8 cellular contexts compared by ENCODE assay signal in the genomic region with DNA sequence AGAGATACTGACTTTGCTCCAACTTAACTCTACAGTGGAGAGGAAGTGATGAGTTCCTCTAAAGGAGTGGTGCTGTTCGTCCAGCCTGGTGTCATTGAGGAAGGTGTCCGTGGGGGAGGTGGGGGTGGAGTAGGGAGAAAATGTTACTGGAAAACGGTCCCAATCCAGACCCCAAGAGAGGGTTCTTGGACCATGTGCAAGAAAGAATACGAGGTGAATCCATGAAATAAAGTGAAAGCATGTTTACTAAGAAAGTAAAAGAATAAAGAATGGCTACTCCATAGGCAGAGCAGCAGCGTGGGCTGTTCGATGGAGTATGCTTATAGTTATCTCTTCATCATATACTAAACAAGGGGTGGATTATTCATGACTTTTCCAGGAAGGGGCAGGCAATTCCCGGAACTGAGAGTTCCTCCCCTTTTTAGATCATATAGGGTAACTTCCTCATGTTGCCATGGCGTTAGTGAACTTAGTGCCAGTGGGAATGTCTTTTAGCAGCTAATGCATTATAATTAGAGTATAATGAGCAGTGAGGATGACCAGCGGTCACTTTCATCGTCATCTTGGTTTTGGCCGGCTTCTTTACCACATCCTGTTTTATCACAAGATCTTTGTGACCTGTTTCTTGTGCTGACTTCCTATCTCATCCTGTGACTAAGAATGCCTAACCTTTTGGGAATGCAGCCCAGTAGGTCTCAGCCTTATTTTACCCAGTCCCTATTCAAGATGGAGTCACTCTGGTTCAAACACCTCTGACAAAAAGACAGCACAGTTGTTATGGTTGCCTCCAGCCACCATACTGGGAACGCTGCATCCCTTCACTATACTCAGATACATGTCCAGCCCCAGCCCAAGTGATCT. TPM values are rescaled to one million over a fixed set of nuclear protein-coding genes. Genes with fewer than 3 reads are reported as not detected.
DNase-seq lines count a peak whose midpoint lies in the region; ATAC-seq and TF ChIP-seq lines count a peak whose summit lies in the region.

No MANE protein-coding gene starts in this region.

- no peaks in the 10 kb centered on the region for H3K9me3 Mint-ChIP-seq in nephron progenitor cell

- H3K9me3 ChIP-seq in heart right ventricle: no peaks in the 10 kb centered on the region

- TF ChIP-seq CTCF in heart right ventricle (IDR thresholded peaks at IDR 0.05) (no peak), nephron progenitor cell (IDR thresholded peaks at IDR 0.05) (no peak)

- no peak overlapping the region for H3K4me3 Mint-ChIP-seq in nephron progenitor cell

- no peaks in the 10 kb centered on the region for H3K4me1 Mint-ChIP-seq in nephron progenitor cell

- H3K4me3 ChIP-seq in heart right ventricle: no peak overlapping the region

- DNase-seq in M059J (ENCODE audit: low read depth) (peak; percentile 96), heart right ventricle (peak in 1 of 2 donors; percentile 32), hippocampal formation (lab: John Stamatoyannopoulos, UW) (no peak), nephron progenitor cell (no peak)
- DNase-seq in activated CD8-positive, alpha-beta memory T cell treated with anti-CD3 and anti-CD28 coated beads for 48 hours (ENCODE audit: low read depth in 2 of 3, low spot score in 2 of 3): peak; percentile 17 to 64 (median 31)
- peak; percentile 8 to 49 (median 47) for DNase-seq in stimulated activated CD4-positive, alpha-beta T cell treated with anti-CD3 and anti-CD28 coated beads, TNF-alpha, amount 100 ng/mL, for 24 hours (ENCODE audit: low read depth in 3 of 3)

- no peaks in the 10 kb centered on the region for H3K36me3 Mint-ChIP-seq in nephron progenitor cell (ENCODE audit: low read depth)

- H3K27me3 ChIP-seq in heart right ventricle: no peaks in the 10 kb centered on the region

- peak; percentile 36 to 89 (median 69) for ATAC-seq in heart right ventricle
- ATAC-seq in HG02588 (IDR thresholded peaks at IDR 0.05; ENCODE audit: unreplicated experiment): no peak
- ATAC-seq in HG03442 (IDR thresholded peaks at IDR 0.05; ENCODE audit: unreplicated experiment): no peak

- peak overlapping the region in 9 of 10 donors; percentile 2 to 88 (median 36) for H3K27ac ChIP-seq in heart right ventricle

- H3K27me3 Mint-ChIP-seq in nephron progenitor cell (ENCODE audit: low read depth, poor library complexity): peaks cover 3% of the 10 kb centered on the region

- no peak overlapping the region for H3K27ac Mint-ChIP-seq in nephron progenitor cell

- H3K4me1 ChIP-seq in heart right ventricle: peaks cover 0 to 53% (median 8%) of the 10 kb centered on the region in 9 donors

- intact Hi-C loops in heart right ventricle (cut with DNase I): no loop called here

- no peaks in the 10 kb centered on the region for H3K36me3 ChIP-seq in heart right ventricle

- 39 to 50% methylated on average over 12 of the region's 12 CpGs for WGBS in heart right ventricle, 2 donors

RNA-seq across cellular contexts. Expression of a gene that starts 38.6 kb away (rescaled TPM):
- total RNA-seq in M059J (2014; rRNA removed; shearing (Covaris generic)): 2.2 TPM in 1 of 2 replicates, not detected in the other
- 10 to 100 TPM; 34.8 to 72.9 (median 54.3) TPM for total RNA-seq in heart right ventricle
- 100 to 1,000 TPM; 179 to 355 TPM for polyA plus RNA-seq in heart right ventricle

Comparison
In these comparisons a context has a peak if more than half of its experiments do, and no peak if none do; other contexts are left out.
1. DNase-seq: peak in M059J (single experiment), activated CD8-positive, alpha-beta memory T cell treated with anti-CD3 and anti-CD28 coated beads for 48 hours (3 of 3) and stimulated activated CD4-positive, alpha-beta T cell treated with anti-CD3 and anti-CD28 coated beads, TNF-alpha, amount 100 ng/mL, for 24 hours (3 of 3); none in hippocampal formation (0 of 2) and nephron progenitor cell (single experiment).
2. ATAC-seq: peak in heart right ventricle (8 of 8); none in HG02588 (single experiment) and HG03442 (single experiment).
3. RNA of a gene that starts 38.6 kb away (total RNA-seq): 34.8 to 72.9 TPM in heart right ventricle; 2.2 TPM in M059J; every median in the first group is over 10 times any median in the second.